ENCODE assay signal across 19 cellular contexts in the genomic region with DNA sequence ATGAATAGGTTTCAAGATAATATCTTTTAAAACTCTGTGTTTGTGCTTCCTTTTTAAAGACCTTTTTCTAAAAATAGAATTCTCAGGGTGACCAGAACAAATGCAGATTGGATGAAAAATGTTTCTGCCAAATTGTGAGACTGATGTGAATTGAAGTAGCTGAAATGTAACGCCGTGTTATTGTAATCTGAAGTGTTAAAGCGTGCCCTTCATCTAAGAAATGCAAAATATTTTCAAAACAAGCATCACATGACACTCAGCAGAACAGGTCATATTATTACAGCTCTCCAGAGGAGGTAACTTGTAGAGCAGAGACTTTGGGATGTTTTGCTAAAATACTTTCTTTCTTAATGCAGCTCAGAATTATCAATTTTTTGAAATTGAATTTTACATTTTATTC.
A peak's percentile ranks its signal among the peaks of the same experiment; 100 is the strongest.
DNase-seq lines count a peak whose midpoint lies in the region; ATAC-seq and TF ChIP-seq lines count a peak whose summit lies in the region.
"Had no signal": no experiment of that assay in that cellular context is flagged by ENCODE, and none has a peak within 500 bp of the region (broad histone marks: within the 10 kb centered on the region; RNA-seq: fewer than 3 reads in every experiment).

No MANE protein-coding gene starts in this region.

- TF ChIP-seq POLR2A in heart left ventricle (IDR thresholded peaks at IDR 0.05): no peak

- no peaks in the 10 kb centered on the region for H3K4me1 Mint-ChIP-seq in immature natural killer cell
- H3K4me1 Mint-ChIP-seq: IgD-negative memory B cell had no signal

- H3K4me3 ChIP-seq in choroid plexus epithelial cell (ENCODE audit: low read depth, low read length) (no peak overlapping the region), heart left ventricle (peak overlapping the region in 9 of 12 donors; percentile 28 to 50 (median 31)), left lung (no peak overlapping the region), upper lobe of right lung (no peak overlapping the region)
- H3K4me3 ChIP-seq: A549, Peyer's patch had no signal

- ATAC-seq in heart left ventricle: peak in 3 of 4 donors; percentile 25 to 63 (median 53)
- peak; percentile 18 for ATAC-seq in left lung
- ATAC-seq in upper lobe of right lung: peak; percentile 30
- ATAC-seq: A549 had no signal

- no peak overlapping the region for H3K4me3 Mint-ChIP-seq in immature natural killer cell
- H3K4me3 Mint-ChIP-seq: IgD-negative memory B cell had no signal

- 17 to 27% (median 21%) methylated on average over 3 of the region's 3 CpGs for WGBS in heart left ventricle, 4 donors

- no peak for TF ChIP-seq CTCF in choroid plexus epithelial cell (conservative IDR thresholded peaks at IDR 0.05; ENCODE audit: low read depth, low read length)
- no peak for TF ChIP-seq CTCF in heart left ventricle (IDR thresholded peaks at IDR 0.05)
- TF ChIP-seq CTCF in left lung (IDR thresholded peaks at IDR 0.05): no peak
- no peak for TF ChIP-seq CTCF in upper lobe of right lung (IDR thresholded peaks at IDR 0.05)

- DNase-seq in choroid plexus epithelial cell (ENCODE audit: low read depth) (peak; percentile 66), heart left ventricle (no peak), left lung (no peak), upper lobe of right lung (no peak), SIG-M5 treated with dmso at 0.1 percent for 504 hours (lab: John Stamatoyannopoulos, UW; ENCODE audit: unreplicated experiment) (no peak), immature natural killer cell (no peak)
- no peak for DNase-seq in activated CD8-positive, alpha-beta memory T cell treated with anti-CD3 and anti-CD28 coated beads, Interleukin-2, amount 50 U/mL, for 48 hours
- DNase-seq: BE2C, DMS53, GDM1, NCI-H1105, NCI-H146, NCI-H2029, NCI-H2171, NCI-H345, NCI-H82, Peyer's patch had no signal

- H3K36me3 ChIP-seq in heart left ventricle (no peaks in the 10 kb centered on the region), left lung (no peaks in the 10 kb centered on the region), upper lobe of right lung (no peaks in the 10 kb centered on the region)
- H3K36me3 ChIP-seq: BE2C, Peyer's patch had no signal

- H3K4me1 ChIP-seq in heart left ventricle (peaks cover 0 to 46% (median 8%) of the 10 kb centered on the region in 12 donors), left lung (peaks cover 0 to 8% of the 10 kb centered on the region in 2 donors), upper lobe of right lung (peaks cover 17% of the 10 kb centered on the region)
- H3K4me1 ChIP-seq: A549, BE2C, Peyer's patch had no signal

- H3K27ac ChIP-seq in heart left ventricle: peak overlapping the region; percentile 55 to 86 (median 80)
- peak overlapping the region in 1 of 2 donors; percentile 6 for H3K27ac ChIP-seq in left lung
- H3K27ac ChIP-seq in upper lobe of right lung: no peak overlapping the region
- H3K27ac ChIP-seq: A549, Peyer's patch had no signal

- peaks cover 0 to 2% (median 0%) of the 10 kb centered on the region in 6 donors for H3K9me3 Mint-ChIP-seq in immature natural killer cell

- H3K9me3 ChIP-seq in heart left ventricle (no peaks in the 10 kb centered on the region), left lung (no peaks in the 10 kb centered on the region), upper lobe of right lung (no peaks in the 10 kb centered on the region)
- H3K9me3 ChIP-seq: A549, BE2C, Peyer's patch had no signal

- H3K27me3 ChIP-seq in heart left ventricle (no peaks in the 10 kb centered on the region), left lung (no peaks in the 10 kb centered on the region), upper lobe of right lung (no peaks in the 10 kb centered on the region)
- H3K27me3 ChIP-seq: BE2C, Peyer's patch had no signal

- H3K27me3 Mint-ChIP-seq in immature natural killer cell (ENCODE audit: low read depth in 3 of 3): peaks cover 0 to 12% (median 4%) of the 10 kb centered on the region in 3 donors

- intact Hi-C loops in heart left ventricle (cut with DNase I) (loop anchor here in 6 of 10 donors (2.0 to 10.0 kb wide), 10 partner anchors 88 to 607 kb away; partner anchors contain the start of gene PLEKHA5 (in 1 of the 6)), left lung (cut with DNase I) (no loop called here), upper lobe of right lung (cut with DNase I) (no loop called here)

- no peak overlapping the region for H3K27ac Mint-ChIP-seq in immature natural killer cell
- H3K27ac Mint-ChIP-seq: IgD-negative memory B cell had no signal

- no peaks in the 10 kb centered on the region for H3K36me3 Mint-ChIP-seq in immature natural killer cell
- H3K36me3 Mint-ChIP-seq: IgD-negative memory B cell had no signal

Comparison
In these comparisons a context has a peak if more than half of its experiments do, and no peak if none do; other contexts are left out.
1. H3K4me3 ChIP-seq: peak in heart left ventricle (9 of 12); none in choroid plexus epithelial cell (single experiment), left lung (0 of 2) and upper lobe of right lung (single experiment).
2. intact Hi-C loops: an anchor here in heart left ventricle (2.0 to 10.0 kb wide); none called in left lung and upper lobe of right lung.
3. Peak in every context shown above with its lines, with median percentiles within 50 percentile points of each other: ATAC-seq.